In the genomic region with DNA sequence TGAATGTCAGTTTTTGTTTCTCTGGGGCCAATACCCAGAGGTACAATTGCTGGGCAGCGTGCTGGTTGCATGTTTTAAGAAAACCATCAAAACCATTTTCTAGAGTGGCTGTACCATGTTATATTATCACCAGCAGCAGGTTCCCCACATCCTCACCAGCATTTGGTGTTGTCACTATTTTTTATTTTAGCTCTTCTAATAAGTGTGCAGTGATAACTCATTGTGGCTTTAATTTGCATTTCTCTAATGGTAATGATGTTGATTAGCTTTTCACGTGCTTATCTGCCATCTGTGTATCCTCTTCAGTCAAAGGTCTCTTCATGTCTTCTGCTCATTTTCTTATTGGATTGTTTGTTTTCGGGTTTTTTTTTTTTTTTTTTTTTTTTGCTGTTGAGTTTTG, we compare ENCODE assay signal across 32 cellular contexts. TPM values are rescaled to one million over a fixed set of nuclear protein-coding genes. Genes with fewer than 3 reads are reported as not detected.
A peak's percentile ranks its signal among the peaks of the same experiment; 100 is the strongest.
DNase-seq lines count a peak whose midpoint lies in the region; ATAC-seq, FAIRE-seq and TF ChIP-seq lines count a peak whose summit lies in the region.
"Had no signal": no experiment of that assay in that cellular context is flagged by ENCODE, and none has a peak within 500 bp of the region (broad histone marks: within the 10 kb centered on the region; RNA-seq: fewer than 3 reads in every experiment).

No MANE protein-coding gene starts in this region.

- H3K36me3 ChIP-seq in CD4-positive, CD25-positive, alpha-beta regulatory T cell (ENCODE audit: control insufficient read depth, insufficient read depth, low read length), result peaks cover 4% of the 10 kb centered on the region
- H3K36me3 ChIP-seq in HEK293 (ENCODE audit: control insufficient read depth in 2 of 2, insufficient read depth in 1 of 2, low read length in 2 of 2) (peaks cover 6 to 15% of the 10 kb centered on the region in 2 experiments; a peak in 2 of 3 replicates), K562 (ENCODE audit: control insufficient read depth, insufficient read depth, low read length) (no peaks in the 10 kb centered on the region)

- H3K4me3 Mint-ChIP-seq in CD4-positive, CD25-positive, alpha-beta regulatory T cell, result peak overlapping the region in 2 of 4 donors; percentile 21 to 52
- H3K4me3 Mint-ChIP-seq in nephron, result no peak overlapping the region
- H3K4me3 Mint-ChIP-seq: CD8-positive, alpha-beta T cell had no signal

- FAIRE-seq in K562 (lab: Jason Lieb, UNC), result peak; percentile 52
- FAIRE-seq: GM12892, HepG2 had no signal

- intact Hi-C loops in K562 (cut with micrococcal nuclease), result no loop called here

- peaks cover 48% of the 10 kb centered on the region for H3K79me2 ChIP-seq in K562 (ENCODE audit: control insufficient read depth, insufficient read depth, low read length)

- BruUV-seq in K562 (replicated peaks; lab: Mats Ljungman, UMichigan), result no TSS peak

- H2AFZ ChIP-seq in K562 (ENCODE audit: low read depth, low read length), result no peak overlapping the region
- H2AFZ ChIP-seq: PC-9 had no signal

- no peaks in the 10 kb centered on the region for H3K27me3 ChIP-seq in CD4-positive, CD25-positive, alpha-beta regulatory T cell (ENCODE audit: control insufficient read depth, insufficient read depth, low read length)
- H3K27me3 ChIP-seq in K562 (ENCODE audit: control insufficient read depth in 2 of 2, insufficient read depth in 2 of 2, low read length in 2 of 2), result no peaks in the 10 kb centered on the region
- H3K27me3 ChIP-seq: SJCRH30 had no signal

- no peak overlapping the region for H3K9ac ChIP-seq in K562 (ENCODE audit: insufficient read depth in 1 of 2, low read depth in 2 of 2, low read length in 2 of 2)

- H3K4me1 Mint-ChIP-seq in CD4-positive, CD25-positive, alpha-beta regulatory T cell, result peaks cover 5 to 40% (median 20%) of the 10 kb centered on the region in 4 donors
- H3K4me1 Mint-ChIP-seq in nephron, result peaks cover 33% of the 10 kb centered on the region

- H3K9me1 ChIP-seq in K562 (ENCODE audit: control insufficient read depth, insufficient read depth, low read length), result no peaks in the 10 kb centered on the region

- H3K27me3 Mint-ChIP-seq in CD4-positive, CD25-positive, alpha-beta regulatory T cell, result no peaks in the 10 kb centered on the region
- H3K27me3 Mint-ChIP-seq in nephron (ENCODE audit: low read depth), result no peaks in the 10 kb centered on the region

- peak; percentile 46 for ATAC-seq in CD4-positive, CD25-positive, alpha-beta regulatory T cell (ENCODE audit: low read depth in 2 of 2)
- no peak for ATAC-seq in K562
- ATAC-seq: CD8-positive, alpha-beta T cell; HCT116; HepG2; Right ventricle myocardium inferior; SK-N-SH treated with all-trans-retinoic acid at 6 μM for 48 hours had no signal

- H3K27ac ChIP-seq in CD4-positive, CD25-positive, alpha-beta regulatory T cell (ENCODE audit: insufficient read depth, low read length, poor library complexity, severe bottlenecking), result no peak overlapping the region
- H3K27ac ChIP-seq in HEK293 (ENCODE audit: extremely low read depth, low read depth, low read length) (no peak overlapping the region), K562 (ENCODE audit: extremely low read depth, low read depth, low read length) (no peak overlapping the region)
- H3K27ac ChIP-seq: HL-60, PC-9, SJCRH30 had no signal

- peak in 2 of 3 donors; percentile 21 to 43 for DNase-seq in CD4-positive, CD25-positive, alpha-beta regulatory T cell
- DNase-seq in K562 (ENCODE audit: extremely low read depth in 1 of 4, low spot score in 3 of 4), result no peak
- no peak for DNase-seq in DMS53 treated with DMSO at 0.1 percent for 48 hours (lab: John Stamatoyannopoulos, UW; ENCODE audit: unreplicated experiment)
- no peak for DNase-seq in NCI-H526 treated with DMSO at 0.1 percent for 48 hours (lab: John Stamatoyannopoulos, UW)
- no peak for DNase-seq in stimulated activated CD4-positive, alpha-beta T cell treated with anti-CD3 and anti-CD28 coated beads, Interleukin-4, amount 100 ng/mL, for 24 hours
- DNase-seq: C1 segment of cervical spinal cord; Caco-2; CD8-positive, alpha-beta T cell; DMS 273 treated with DMSO at 0.1 percent for 48 hours; DMS79 treated with DMSO at 0.1 percent for 48 hours; GF-D8; GOT3; Kasumi-1; NCI-H1105; NCI-H146; NCI-H1930; NCI-H2107; NCI-H446 treated with DMSO at 0.1 percent for 48 hours; NCI-H526; PC-9; SJCRH30 had no signal

- peak overlapping the region in 2 of 3 donors; percentile 42 to 69 for H3K27ac Mint-ChIP-seq in CD4-positive, CD25-positive, alpha-beta regulatory T cell
- H3K27ac Mint-ChIP-seq in nephron, result peak overlapping the region in 2 of 3 experiments; percentile 50 to 63
- H3K27ac Mint-ChIP-seq: CD8-positive, alpha-beta T cell had no signal

- no peaks in the 10 kb centered on the region for H3K9me3 ChIP-seq in CD4-positive, CD25-positive, alpha-beta regulatory T cell (ENCODE audit: control insufficient read depth in 2 of 2, low read length in 2 of 2)
- peaks cover 7% of the 10 kb centered on the region for H3K9me3 ChIP-seq in HEK293 (ENCODE audit: control insufficient read depth, insufficient read depth, low read depth, low read length)
- H3K9me3 ChIP-seq in K562 (replicated peaks; ENCODE audit: control insufficient read depth, insufficient read depth, low read depth, low read length), result no peaks in the 10 kb centered on the region
- H3K9me3 ChIP-seq: SJCRH30 had no signal

- CTCF ChIA-PET in HEK293 (lab: Yijun Ruan, JAX) (no interaction called here), K562 (lab: Yijun Ruan, JAX; ENCODE audit: low intra/inter-chr PET ratio) (no interaction called here)

- no peaks in the 10 kb centered on the region for H3K36me3 Mint-ChIP-seq in CD4-positive, CD25-positive, alpha-beta regulatory T cell
- peaks cover 23% of the 10 kb centered on the region for H3K36me3 Mint-ChIP-seq in nephron (ENCODE audit: low read depth)

- no peak for TF ChIP-seq RAD21 in K562 (CRISPR knock-in tag; conservative IDR thresholded peaks at IDR 0.05 in 1 of 2, IDR thresholded peaks at IDR 0.05 in 1 of 2)

- 69% methylated on average over 3 of the region's 3 CpGs for WGBS in K562 (ENCODE audit: insufficient coverage, low coverage, missing lambda C conversion rate)

- H3K4me1 ChIP-seq in CD4-positive, CD25-positive, alpha-beta regulatory T cell (ENCODE audit: control insufficient read depth, insufficient read depth, low read length, poor library complexity, severe bottlenecking), result no peaks in the 10 kb centered on the region
- H3K4me1 ChIP-seq in HEK293 (ENCODE audit: control insufficient read depth, insufficient read depth, low read length) (peaks cover 9% of the 10 kb centered on the region), K562 (replicated peaks in 1 of 2; ENCODE audit: control insufficient read depth in 2 of 2, insufficient read depth in 2 of 2, low read length in 2 of 2) (peaks cover 10 to 36% of the 10 kb centered on the region in 2 experiments; a peak in 4 of 5 replicates)

- TF ChIP-seq CTCF in HEK293 (tag by site-specific recombination; IDR thresholded peaks at IDR 0.05) (no peak), K562 (IDR thresholded peaks at IDR 0.05 in 2 of 3, conservative IDR thresholded peaks at IDR 0.05 in 1 of 3; ENCODE audit: insufficient read depth in 2 of 3, low read depth in 1 of 3, low read length in 3 of 3) (no peak), nephron (IDR thresholded peaks at IDR 0.05; ENCODE audit: unreplicated experiment in 3 of 3) (no peak)

- in situ Hi-C loops in K562 (cut with MboI), result no loop called here

- TF ChIP-seq EP300 in K562 (IDR thresholded peaks at IDR 0.05; ENCODE audit: low read length), result no peak

- POLR2A ChIA-PET in HEK293 (lab: Yijun Ruan, JAX), result interaction anchor here (0.7 kb wide), 1 partner anchor 242 kb away, joined by 4 read pairs; no protein-coding TSS in a partner anchor
- POLR2A ChIA-PET in K562 (lab: Yijun Ruan, JAX), result no interaction called here

- no peaks in the 10 kb centered on the region for H3K9me3 Mint-ChIP-seq in CD4-positive, CD25-positive, alpha-beta regulatory T cell
- no peaks in the 10 kb centered on the region for H3K9me3 Mint-ChIP-seq in nephron
- H3K9me3 Mint-ChIP-seq: CD8-positive, alpha-beta T cell had no signal

- TF ChIP-seq POLR2A in K562 (conservative IDR thresholded peaks at IDR 0.05), result no peak

- H3K4me2 ChIP-seq in K562 (ENCODE audit: insufficient read depth, low read length), result no peak overlapping the region
- H3K4me2 ChIP-seq: PC-9 had no signal

- H4K20me1 ChIP-seq in K562 (replicated peaks; ENCODE audit: control insufficient read depth, insufficient read depth, low read length), result peaks cover 19% of the 10 kb centered on the region

- H3K4me3 ChIP-seq in CD4-positive, CD25-positive, alpha-beta regulatory T cell (ENCODE audit: low read depth, low read length), result no peak overlapping the region
- H3K4me3 ChIP-seq in HEK293 (ENCODE audit: low read depth, low read length) (no peak overlapping the region), K562 (no peak overlapping the region)
- H3K4me3 ChIP-seq: PC-9, SJCRH30 had no signal

RNA-seq across cellular contexts. Expression of gene PAK4, which starts 21.9 kb away (rescaled TPM):
- total RNA-seq in CD4-positive, CD25-positive, alpha-beta regulatory T cell, result 10.9 TPM
- 1 to 10 TPM in 3 of 4 donors, under 1 TPM in 1; 0.87 to 2.0 (median 1.5) TPM for polyA plus RNA-seq in CD4-positive, CD25-positive, alpha-beta regulatory T cell
- total RNA-seq in K562 (2011; cell fraction: chromatin; rRNA removed; ENCODE audit: low replicate concordance), result 16.9 and 47.2 TPM in 2 replicates
- 23.7 and 25.8 TPM in 2 replicates for total RNA-seq in K562 (2011; cell fraction: nucleolus; rRNA removed)
- 17.7 and 19.4 TPM in 2 replicates for total RNA-seq in K562 (2011; cell fraction: nucleoplasm; rRNA removed)
- total RNA-seq in K562 (2014; rRNA removed) (5.8 and 9.2 TPM in 2 replicates), K562 (2014; rRNA removed; fragmentation: Illumina TruSeq; extraction: Trizol) (1.6 and 2.6 TPM in 2 replicates), K562 (2015; rRNA removed; fragmentation: Illumina TruSeq; extraction: Trizol) (5.4 and 6.3 TPM in 2 replicates), K562 (2021) (33.1 and 33.5 TPM in 2 replicates)
- polyA plus RNA-seq in K562 (2011; rRNA removed) (6.0 and 12.1 TPM in 2 replicates), K562 (2014; fragmentation: Illumina TruSeq; extraction: Trizol) (10.6 and 22.2 TPM in 2 replicates), K562 (2014; fragmentation: Nextera tagmentation; extraction: Ambion mirVana) (under 1 TPM; 0.21 to 0.46 TPM), K562 (2014; rRNA removed) (11.5 and 14.4 TPM in 2 replicates)
- 12.2 and 23.6 TPM in 2 replicates for polyA plus RNA-seq in K562 (2011; cell fraction: cytosol; rRNA removed)
- 16.7 and 23.1 TPM in 2 replicates for polyA plus RNA-seq in K562 (2011; cell fraction: nucleus; rRNA removed)
- 25.3 and 28.8 TPM in 2 replicates for polyA plus RNA-seq in K562 (2012)
- polyA minus RNA-seq in K562 (2011; rRNA and poly(A)+ RNA removed), result 4.8 and 6.7 TPM in 2 replicates
- polyA minus RNA-seq in K562 (2011; cell fraction: cytosol; rRNA and poly(A)+ RNA removed), result 13.6 and 24.9 TPM in 2 replicates
- polyA minus RNA-seq in K562 (2011; cell fraction: nucleus; rRNA and poly(A)+ RNA removed), result 6.2 and 7.1 TPM in 2 replicates

RNA-seq across cellular contexts. Expression of gene NCCRP1, which starts 49.3 kb away (rescaled TPM):
- not detected for total RNA-seq in CD4-positive, CD25-positive, alpha-beta regulatory T cell
- not detected for polyA plus RNA-seq in CD4-positive, CD25-positive, alpha-beta regulatory T cell
- total RNA-seq in K562 (2011; cell fraction: chromatin; rRNA removed; ENCODE audit: low replicate concordance), result not detected in 2 replicates
- total RNA-seq in K562 (2011; cell fraction: nucleolus; rRNA removed), result not detected in 2 replicates
- total RNA-seq in K562 (2011; cell fraction: nucleoplasm; rRNA removed), result not detected in 2 replicates
- total RNA-seq in K562 (2014; rRNA removed) (not detected in 2 replicates), K562 (2014; rRNA removed; fragmentation: Illumina TruSeq; extraction: Trizol) (not detected in 2 replicates), K562 (2015; rRNA removed; fragmentation: Illumina TruSeq; extraction: Trizol) (not detected in 2 replicates), K562 (2021) (0.11 TPM in 1 of 2 replicates, not detected in the other)
- polyA plus RNA-seq in K562 (2011; rRNA removed) (0.08 TPM in 1 of 2 replicates, not detected in the other), K562 (2014; fragmentation: Illumina TruSeq; extraction: Trizol) (not detected in 2 replicates), K562 (2014; fragmentation: Nextera tagmentation; extraction: Ambion mirVana) (not detected), K562 (2014; rRNA removed) (0.05 and 0.34 TPM in 2 replicates)
- polyA plus RNA-seq in K562 (2011; cell fraction: cytosol; rRNA removed), result 0.06 and 0.07 TPM in 2 replicates
- polyA plus RNA-seq in K562 (2011; cell fraction: nucleus; rRNA removed), result not detected in 2 replicates
- polyA plus RNA-seq in K562 (2012), result 0.07 TPM in 1 of 2 replicates, not detected in the other
- polyA minus RNA-seq in K562 (2011; rRNA and poly(A)+ RNA removed), result not detected in 2 replicates
- polyA minus RNA-seq in K562 (2011; cell fraction: cytosol; rRNA and poly(A)+ RNA removed), result not detected in 2 replicates
- not detected in 2 replicates for polyA minus RNA-seq in K562 (2011; cell fraction: nucleus; rRNA and poly(A)+ RNA removed)
- total RNA-seq: A673; CD8-positive, alpha-beta T cell; HepG2; M059J; Right ventricle myocardium inferior had no signal
- polyA plus RNA-seq: HepG2 had no signal

RNA-seq across cellular contexts. Expression of gene SYCN, which starts 56.6 kb away (rescaled TPM):
- not detected for total RNA-seq in CD4-positive, CD25-positive, alpha-beta regulatory T cell
- polyA plus RNA-seq in CD4-positive, CD25-positive, alpha-beta regulatory T cell, result not detected
- total RNA-seq in K562 (2011; cell fraction: chromatin; rRNA removed; ENCODE audit: low replicate concordance), result not detected in 2 replicates
- not detected in 2 replicates for total RNA-seq in K562 (2011; cell fraction: nucleolus; rRNA removed)
- total RNA-seq in K562 (2011; cell fraction: nucleoplasm; rRNA removed), result not detected in 2 replicates
- total RNA-seq in K562 (2014; rRNA removed), result not detected in 2 replicates
- not detected in 2 replicates for total RNA-seq in K562 (2014; rRNA removed; fragmentation: Illumina TruSeq; extraction: Trizol)
- total RNA-seq in K562 (2015; rRNA removed; fragmentation: Illumina TruSeq; extraction: Trizol), result not detected in 2 replicates
- total RNA-seq in K562 (2021), result 0.36 TPM in 1 of 2 replicates, not detected in the other
- not detected in 2 replicates for polyA plus RNA-seq in K562 (2011; rRNA removed)
- polyA plus RNA-seq in K562 (2011; cell fraction: cytosol; rRNA removed), result 0.13 TPM in 1 of 2 replicates, not detected in the other
- polyA plus RNA-seq in K562 (2011; cell fraction: nucleus; rRNA removed), result not detected in 2 replicates
- 0.21 TPM in 1 of 2 replicates, not detected in the other for polyA plus RNA-seq in K562 (2012)
- polyA plus RNA-seq in K562 (2014; fragmentation: Illumina TruSeq; extraction: Trizol), result not detected in 2 replicates
- not detected for polyA plus RNA-seq in K562 (2014; fragmentation: Nextera tagmentation; extraction: Ambion mirVana)
- polyA plus RNA-seq in K562 (2014; rRNA removed), result not detected in 2 replicates
- polyA minus RNA-seq in K562 (2011; rRNA and poly(A)+ RNA removed), result not detected in 2 replicates
- polyA minus RNA-seq in K562 (2011; cell fraction: cytosol; rRNA and poly(A)+ RNA removed), result not detected in 2 replicates
- not detected in 2 replicates for polyA minus RNA-seq in K562 (2011; cell fraction: nucleus; rRNA and poly(A)+ RNA removed)
- total RNA-seq: A673; Caco-2; CD8-positive, alpha-beta T cell; HepG2; M059J; PC-9; Right ventricle myocardium inferior; RPMI7951; SJCRH30 had no signal
- polyA plus RNA-seq: HepG2 had no signal

Comparison
In these comparisons a context has a peak if more than half of its experiments do, and no peak if none do; other contexts are left out.
1. DNase-seq: peak in CD4-positive, CD25-positive, alpha-beta regulatory T cell (2 of 3); none in K562 (0 of 4), DMS53 treated with DMSO at 0.1 percent for 48 hours (single experiment), NCI-H526 treated with DMSO at 0.1 percent for 48 hours (single experiment) and stimulated activated CD4-positive, alpha-beta T cell treated with anti-CD3 and anti-CD28 coated beads, Interleukin-4, amount 100 ng/mL, for 24 hours (single experiment).